ENCODE assay signal across 25 cellular contexts in genomic region chr2:69053416-69053965, GRCh38. TPM values are rescaled to one million over a fixed set of nuclear protein-coding genes. Genes with fewer than 3 reads are reported as not detected.
DNase-seq lines count a peak whose midpoint lies in the region; ATAC-seq, FAIRE-seq and TF ChIP-seq lines count a peak whose summit lies in the region.
"Had no signal": no experiment of that assay in that cellular context is flagged by ENCODE, and none has a peak within 500 bp of the region (broad histone marks: within the 10 kb centered on the region; RNA-seq: fewer than 3 reads in every experiment).

No MANE protein-coding gene starts in this region.

- TF ChIP-seq POLR2A in H54 (IDR thresholded peaks at IDR 0.05; ENCODE audit: low read depth, low read length) = no peak

- H3K79me2 ChIP-seq in osteoblast (ENCODE audit: insufficient read depth, low read length) = peaks cover 62% of the 10 kb centered on the region

- TF ChIP-seq CTCF in astrocyte of the spinal cord (IDR thresholded peaks at IDR 0.05; ENCODE audit: low read depth, low read length) = no peak
- TF ChIP-seq CTCF in osteoblast (IDR thresholded peaks at IDR 0.05; ENCODE audit: extremely low read depth, low read depth, low read length) = no peak

- no peaks in the 10 kb centered on the region for H3K9me3 ChIP-seq in osteoblast (ENCODE audit: low read depth, low read length)
- H3K9me3 ChIP-seq: BE2C had no signal

- H3K4me3 ChIP-seq in astrocyte of the spinal cord (ENCODE audit: low read depth, low read length) (no peak overlapping the region), osteoblast (ENCODE audit: insufficient read depth, low read length) (no peak overlapping the region)

- no peak overlapping the region for H2AFZ ChIP-seq in osteoblast (ENCODE audit: low read length)

- H3K36me3 ChIP-seq in osteoblast (ENCODE audit: insufficient read depth, low read length) = peaks cover 3% of the 10 kb centered on the region
- H3K36me3 ChIP-seq: BE2C had no signal

- H3K4me2 ChIP-seq in osteoblast (ENCODE audit: insufficient read depth, low read length) = peak overlapping the region; percentile 17

- H3K27ac ChIP-seq in osteoblast (ENCODE audit: low read depth, low read length) = peak overlapping the region; percentile 45

- H4K20me1 ChIP-seq in osteoblast (ENCODE audit: insufficient read depth, low read length) = peaks cover 20% of the 10 kb centered on the region

- FAIRE-seq in H54 (lab: Jason Lieb, UNC) = peak; percentile 74
- FAIRE-seq: GM12891, GM18507, H1 had no signal

- no peaks in the 10 kb centered on the region for H3K27me3 ChIP-seq in osteoblast (ENCODE audit: insufficient read depth, low read length)
- H3K27me3 ChIP-seq: BE2C had no signal

- in situ Hi-C loops in astrocyte of the spinal cord (cut with HindIII; ENCODE audit: low sequenced_read_pairs) = no loop called here

- no peak for ATAC-seq in esophagus mucosa
- no peak for ATAC-seq in HG02678 (IDR thresholded peaks at IDR 0.05; ENCODE audit: unreplicated experiment)
- ATAC-seq in GM18858 (IDR thresholded peaks at IDR 0.05; ENCODE audit: unreplicated experiment) = no peak
- no peak for ATAC-seq in HG03378 (IDR thresholded peaks at IDR 0.05; ENCODE audit: unreplicated experiment)

- DNase-seq in AG20443 (ENCODE audit: low spot score) = peak; percentile 24
- no peak for DNase-seq in H54 (ENCODE audit: insufficient read length, low spot score)
- DNase-seq in astrocyte of the spinal cord (ENCODE audit: low read depth, low spot score) = peak; percentile 25
- peak; percentile 38 for DNase-seq in osteoblast (ENCODE audit: insufficient read length, low spot score, missing footprints)
- DNase-seq: ACHN; BE2C; Caco-2; CD4-positive, CD25-positive, alpha-beta regulatory T cell; KG1; MV-4-11; NCI-H1417; NCI-H187; NCI-H2107; NCI-H510A; NCI-H748 treated with DMSO at 0.1 percent for 48 hours; SHP77 treated with DMSO at 0.1 percent for 48 hours had no signal

- H3K4me1 ChIP-seq in osteoblast (ENCODE audit: insufficient read depth, low read length) = peaks cover 16% of the 10 kb centered on the region
- H3K4me1 ChIP-seq: BE2C, Caco-2 had no signal

RNA-seq across cellular contexts. Expression of gene ANTXR1, which starts 40.5 kb away (rescaled TPM):
- total RNA-seq in osteoblast (123 and 134 TPM in 2 replicates), esophagus mucosa (13.9 TPM)
- total RNA-seq: CD4-positive, CD25-positive, alpha-beta regulatory T cell; HT-29; OCI-LY7 had no signal
